1 cellular context compared by ENCODE assay signal in the genomic region with DNA sequence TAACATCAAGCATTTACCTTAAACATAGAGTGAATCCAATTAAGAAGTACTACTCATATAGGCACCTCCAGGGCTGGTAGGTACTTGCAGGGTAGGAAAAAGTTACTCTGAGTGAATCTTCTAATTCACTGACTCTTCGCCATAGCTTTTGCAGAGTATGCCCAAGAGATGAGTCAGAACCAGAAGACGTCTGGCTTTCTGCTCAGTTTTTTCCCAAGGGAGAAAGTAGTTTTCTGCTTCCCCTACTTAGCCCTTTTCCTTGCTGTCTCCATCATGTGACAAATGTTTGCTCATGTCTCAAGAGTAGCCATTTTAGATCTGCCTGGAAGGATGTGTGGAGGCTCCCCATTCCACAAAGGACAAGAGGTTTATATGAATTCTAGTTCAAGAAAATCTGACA.
TF ChIP-seq lines count a peak whose summit lies in the region.

No MANE protein-coding gene starts in this region.

TF ChIP-seq in SK-N-SH treated with all-trans-retinoic acid at 6 μM for 48 hours, 23 proteins besides CTCF, POLR2A, EP300 and RAD21 (continued from another document):
- no peak for TF ChIP-seq PATZ1 (CRISPR knock-in tag; IDR thresholded peaks at IDR 0.05; ENCODE audit: borderline replicate concordance)
- no peak for TF ChIP-seq ARNTL (CRISPR knock-in tag; IDR thresholded peaks at IDR 0.05; ENCODE audit: borderline replicate concordance, low read depth)
